In genomic region chr18:70450658-70451253, GRCh38 we compare ENCODE assay signal across 9 cellular contexts.
DNase-seq lines count a peak whose midpoint lies in the region; TF ChIP-seq lines count a peak whose summit lies in the region.
"Had no signal": no experiment of that assay in that cellular context is flagged by ENCODE, and none has a peak within 500 bp of the region (broad histone marks: within the 10 kb centered on the region; RNA-seq: fewer than 3 reads in every experiment).

No MANE protein-coding gene starts in this region.

- H3K4me1 ChIP-seq in sigmoid colon, result peaks cover 0 to 3% (median 0%) of the 10 kb centered on the region in 4 donors
- no peaks in the 10 kb centered on the region for H3K4me1 ChIP-seq in vagina

- WGBS in sigmoid colon, 2 donors, result 27 to 40% methylated on average over 2 of the region's 2 CpGs

- H3K27me3 ChIP-seq in sigmoid colon, result no peaks in the 10 kb centered on the region
- no peaks in the 10 kb centered on the region for H3K27me3 ChIP-seq in vagina

- TF ChIP-seq POLR2A in sigmoid colon (IDR thresholded peaks at IDR 0.05) (no peak), vagina (IDR thresholded peaks at IDR 0.05) (no peak)

- H3K36me3 ChIP-seq in sigmoid colon (no peaks in the 10 kb centered on the region), vagina (no peaks in the 10 kb centered on the region)

- H3K4me3 ChIP-seq in fibroblast of the aortic adventitia (ENCODE audit: low read depth, low read length) (no peak overlapping the region), sigmoid colon (no peak overlapping the region), vagina (no peak overlapping the region)

- TF ChIP-seq EP300 in sigmoid colon (IDR thresholded peaks at IDR 0.05), result no peak

- DNase-seq in ACHN, result peak; percentile 18
- DNase-seq in RPMI7951 (ENCODE audit: low read depth), result peak; percentile 9
- peak; percentile 56 for DNase-seq in fibroblast of the aortic adventitia (ENCODE audit: low read depth)
- no peak for DNase-seq in sigmoid colon
- DNase-seq in NCI-H1694 treated with DMSO at 0.1 percent for 48 hours (lab: John Stamatoyannopoulos, UW), result no peak
- DNase-seq in islet precursor cell, result no peak
- DNase-seq in vagina (ENCODE audit: extremely low spot score in 2 of 2), result no peak
- DNase-seq: NCI-H446 treated with DMSO at 0.1 percent for 48 hours had no signal

- H3K27ac ChIP-seq in sigmoid colon, result no peak overlapping the region
- H3K27ac ChIP-seq in vagina, result no peak overlapping the region

- H3K9me3 ChIP-seq in sigmoid colon (no peaks in the 10 kb centered on the region), vagina (no peaks in the 10 kb centered on the region)

- in situ Hi-C loops in ACHN (cut with HindIII; ENCODE audit: low pct_ligation_motif_present, low pct_unique_long_range_greater_than_20kb, low sequenced_read_pairs), result no loop called here

- TF ChIP-seq CTCF in GM12872 (IDR thresholded peaks at IDR 0.05; ENCODE audit: insufficient read depth, low read depth, low read length) (0 out of 3 replicates have a peak, but pooled peaks have one; percentile 29), fibroblast of the aortic adventitia (IDR thresholded peaks at IDR 0.05; ENCODE audit: insufficient read depth, low read length) (peak; percentile 56), sigmoid colon (IDR thresholded peaks at IDR 0.05) (no peak), vagina (IDR thresholded peaks at IDR 0.05) (no peak)

- intact Hi-C loops in sigmoid colon (cut with DNase I) (loop anchor here (5.0 kb wide), 1 partner anchor 253 kb away; no protein-coding TSS in a partner anchor), vagina (cut with DNase I) (no loop called here)

Comparison
In these comparisons a context has a peak if more than half of its experiments do, and no peak if none do; other contexts are left out.
1. DNase-seq: peak in ACHN (single experiment), RPMI7951 (single experiment) and fibroblast of the aortic adventitia (single experiment); none in sigmoid colon (single experiment), NCI-H1694 treated with DMSO at 0.1 percent for 48 hours (single experiment), islet precursor cell (single experiment) and vagina (0 of 2).
2. CTCF ChIP-seq: peak in GM12872 (single experiment) and fibroblast of the aortic adventitia (single experiment); none in sigmoid colon (0 of 4) and vagina (0 of 3).